1 cellular context compared by ENCODE assay signal in genomic region chr7:3911685-3912084, GRCh38.
TF ChIP-seq lines count a peak whose summit lies in the region.

No MANE protein-coding gene starts in this region.

TF ChIP-seq in endothelial cell of umbilical vein, 7 proteins besides CTCF, POLR2A, EP300 and RAD21:
- TF ChIP-seq, protein P1, sequence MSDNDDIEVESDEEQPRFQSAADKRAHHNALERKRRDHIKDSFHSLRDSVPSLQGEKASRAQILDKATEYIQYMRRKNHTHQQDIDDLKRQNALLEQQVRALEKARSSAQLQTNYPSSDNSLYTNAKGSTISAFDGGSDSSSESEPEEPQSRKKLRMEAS (IDR thresholded peaks at IDR 0.05; ENCODE audit: insufficient read depth, insufficient read length): no peak
- TF ChIP-seq FOS (IDR thresholded peaks at IDR 0.05; ENCODE audit: borderline replicate concordance, insufficient read depth, low read length) (peak; percentile 58), GATA2 (IDR thresholded peaks at IDR 0.05; ENCODE audit: insufficient read depth, insufficient read length, low read depth, low read length) (peak; percentile 13)
